1 cellular context compared by ENCODE assay signal in the genomic region with DNA sequence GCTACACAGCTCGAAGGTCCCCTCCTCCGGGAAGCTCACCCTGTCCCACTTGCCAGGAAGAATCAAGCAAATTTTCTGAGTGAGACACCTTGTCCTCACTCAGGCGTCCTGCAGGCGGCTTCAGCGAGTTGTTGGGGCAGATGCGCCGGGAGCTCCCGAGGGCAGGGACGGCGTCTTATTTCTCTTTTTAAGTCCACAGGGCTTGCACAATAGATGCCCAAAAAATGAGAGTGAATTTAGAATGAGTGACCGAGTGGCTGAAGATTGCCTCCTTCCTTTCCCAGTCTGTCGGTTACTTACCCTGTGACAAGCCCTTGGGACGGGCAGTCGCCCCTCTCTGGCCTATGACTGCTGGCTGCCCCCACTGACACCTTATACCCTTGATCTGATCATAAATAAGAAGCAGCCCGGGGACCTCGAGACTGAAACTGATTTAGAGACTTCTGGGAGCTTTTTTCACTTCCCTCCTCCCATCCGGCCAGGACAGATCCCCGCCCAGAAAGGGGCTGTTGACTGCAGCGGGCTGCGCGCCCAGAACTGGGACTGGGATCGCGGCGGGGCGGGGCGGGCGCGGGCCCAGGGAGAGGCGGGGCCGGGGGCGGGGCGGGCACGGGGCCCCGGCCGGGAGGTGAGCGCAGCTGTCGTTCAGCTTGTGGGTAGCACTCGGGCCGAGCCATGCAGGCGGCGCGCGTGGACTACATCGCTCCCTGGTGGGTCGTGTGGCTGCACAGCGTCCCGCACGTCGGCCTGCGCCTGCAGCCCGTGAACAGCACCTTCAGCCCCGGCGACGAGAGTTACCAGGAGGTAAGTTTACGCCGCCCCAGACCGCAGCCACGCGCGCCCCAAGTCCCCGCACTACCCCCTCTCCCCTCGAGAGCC.
A peak's percentile ranks its signal among the peaks of the same experiment; 100 is the strongest.
TF ChIP-seq lines count a peak whose summit lies in the region.

A gene with protein sequence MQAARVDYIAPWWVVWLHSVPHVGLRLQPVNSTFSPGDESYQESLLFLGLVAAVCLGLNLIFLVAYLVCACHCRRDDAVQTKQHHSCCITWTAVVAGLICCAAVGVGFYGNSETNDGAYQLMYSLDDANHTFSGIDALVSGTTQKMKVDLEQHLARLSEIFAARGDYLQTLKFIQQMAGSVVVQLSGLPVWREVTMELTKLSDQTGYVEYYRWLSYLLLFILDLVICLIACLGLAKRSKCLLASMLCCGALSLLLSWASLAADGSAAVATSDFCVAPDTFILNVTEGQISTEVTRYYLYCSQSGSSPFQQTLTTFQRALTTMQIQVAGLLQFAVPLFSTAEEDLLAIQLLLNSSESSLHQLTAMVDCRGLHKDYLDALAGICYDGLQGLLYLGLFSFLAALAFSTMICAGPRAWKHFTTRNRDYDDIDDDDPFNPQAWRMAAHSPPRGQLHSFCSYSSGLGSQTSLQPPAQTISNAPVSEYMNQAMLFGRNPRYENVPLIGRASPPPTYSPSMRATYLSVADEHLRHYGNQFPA (plus strand): TSS at position 659 of the 879 bp plus-strand sequence. CDS start 17 bp downstream, at position 676.

TF ChIP-seq in HEK293, 187 proteins besides CTCF, POLR2A, EP300 and RAD21 (continued from another document and continues in another):
- TF ChIP-seq ZEB2 (tag by site-specific recombination; IDR thresholded peaks at IDR 0.05) (0 out of 2 replicates have a peak, but pooled peaks have one; percentile 49), ZNF768 (tag by site-specific recombination; IDR thresholded peaks at IDR 0.05) (no peak), ZNF626 (tag by site-specific recombination; IDR thresholded peaks at IDR 0.05) (no peak), KLF17 (tag by site-specific recombination; IDR thresholded peaks at IDR 0.05) (no peak), ZNF398 (tag by site-specific recombination; IDR thresholded peaks at IDR 0.05) (no peak), BCL11A (tag by site-specific recombination; IDR thresholded peaks at IDR 0.05; ENCODE audit: low read depth) (peak; percentile 66; the same call in 1 of the 2 replicates), KLF8 (tag by site-specific recombination; IDR thresholded peaks at IDR 0.05) (no peak), ZNF311 (tag by site-specific recombination; IDR thresholded peaks at IDR 0.05; ENCODE audit: borderline replicate concordance) (no peak), ZNF350 (tag by site-specific recombination; IDR thresholded peaks at IDR 0.05) (no peak), KLF7 (tag by site-specific recombination; IDR thresholded peaks at IDR 0.05; ENCODE audit: borderline replicate concordance) (no peak), ZNF48 (tag by site-specific recombination; IDR thresholded peaks at IDR 0.05) (no peak), ZNF362 (tag by site-specific recombination; IDR thresholded peaks at IDR 0.05) (0 out of 2 replicates have a peak, but pooled peaks have one; percentile 22), ZNF112 (tag by site-specific recombination; IDR thresholded peaks at IDR 0.05) (no peak), ZNF169 (tag by site-specific recombination; IDR thresholded peaks at IDR 0.05) (no peak), KLF9 (tag by site-specific recombination; IDR thresholded peaks at IDR 0.05; ENCODE audit: low read depth) (peak; percentile 54), ZNF843 (tag by site-specific recombination; IDR thresholded peaks at IDR 0.05) (no peak), REPIN1 (tag by site-specific recombination; IDR thresholded peaks at IDR 0.05; ENCODE audit: low read depth) (no peak), ZBTB11 (tag by site-specific recombination; conservative IDR thresholded peaks at IDR 0.05; ENCODE audit: low read depth) (no peak), SP7 (tag by site-specific recombination; IDR thresholded peaks at IDR 0.05) (peak; percentile 48; the same call in 1 of the 2 replicates), ZBTB20 (tag by site-specific recombination; IDR thresholded peaks at IDR 0.05) (no peak), ZNF416 (tag by site-specific recombination; IDR thresholded peaks at IDR 0.05) (no peak), SETDB1 (IDR thresholded peaks at IDR 0.05; ENCODE audit: insufficient read length, low read length) (no peak), ZNF121 (tag by site-specific recombination; IDR thresholded peaks at IDR 0.05) (no peak), ZNF174 (tag by site-specific recombination; IDR thresholded peaks at IDR 0.05) (no peak), ZNF184 (tag by site-specific recombination; IDR thresholded peaks at IDR 0.05) (no peak), AEBP2 (tag by site-specific recombination; IDR thresholded peaks at IDR 0.05; ENCODE audit: borderline replicate concordance) (no peak), ZNF274 (IDR thresholded peaks at IDR 0.05; ENCODE audit: low read length) (no peak), ZNF274 (tag by site-specific recombination; IDR thresholded peaks at IDR 0.05; ENCODE audit: borderline replicate concordance) (no peak), IKZF3 (tag by site-specific recombination; IDR thresholded peaks at IDR 0.05) (peak; percentile 85), ZSCAN23 (tag by site-specific recombination; IDR thresholded peaks at IDR 0.05) (no peak), ZXDB (tag by site-specific recombination; IDR thresholded peaks at IDR 0.05) (no peak), ZNF488 (tag by site-specific recombination; IDR thresholded peaks at IDR 0.05) (no peak), ZSCAN30 (tag by site-specific recombination; IDR thresholded peaks at IDR 0.05) (no peak), ZNF621 (tag by site-specific recombination; IDR thresholded peaks at IDR 0.05) (no peak), ZNF701 (tag by site-specific recombination; IDR thresholded peaks at IDR 0.05) (no peak), ZBTB17 (tag by site-specific recombination; IDR thresholded peaks at IDR 0.05) (peak; percentile 60), ZNF629 (tag by site-specific recombination; IDR thresholded peaks at IDR 0.05) (peak; percentile 40), WT1 (tag by site-specific recombination; IDR thresholded peaks at IDR 0.05) (no peak)
- TF ChIP-seq, protein P1, sequence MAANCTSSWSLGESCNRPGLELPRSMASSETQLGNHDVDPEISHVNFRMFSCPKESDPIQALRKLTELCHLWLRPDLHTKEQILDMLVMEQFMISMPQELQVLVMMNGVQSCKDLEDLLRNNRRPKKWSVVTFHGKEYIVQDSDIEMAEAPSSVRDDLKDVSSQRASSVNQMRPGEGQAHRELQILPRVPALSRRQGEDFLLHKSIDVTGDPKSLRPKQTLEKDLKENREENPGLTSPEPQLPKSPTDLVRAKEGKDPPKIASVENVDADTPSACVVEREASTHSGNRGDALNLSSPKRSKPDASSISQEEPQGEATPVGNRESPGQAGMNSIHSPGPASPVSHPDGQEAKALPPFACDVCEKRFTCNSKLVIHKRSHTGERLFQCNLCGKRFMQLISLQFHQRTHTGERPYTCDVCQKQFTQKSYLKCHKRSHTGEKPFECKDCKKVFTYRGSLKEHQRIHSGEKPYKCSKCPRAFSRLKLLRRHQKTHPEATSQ (tag by site-specific recombination; IDR thresholded peaks at IDR 0.05): no peak
- TF ChIP-seq, protein P2, sequence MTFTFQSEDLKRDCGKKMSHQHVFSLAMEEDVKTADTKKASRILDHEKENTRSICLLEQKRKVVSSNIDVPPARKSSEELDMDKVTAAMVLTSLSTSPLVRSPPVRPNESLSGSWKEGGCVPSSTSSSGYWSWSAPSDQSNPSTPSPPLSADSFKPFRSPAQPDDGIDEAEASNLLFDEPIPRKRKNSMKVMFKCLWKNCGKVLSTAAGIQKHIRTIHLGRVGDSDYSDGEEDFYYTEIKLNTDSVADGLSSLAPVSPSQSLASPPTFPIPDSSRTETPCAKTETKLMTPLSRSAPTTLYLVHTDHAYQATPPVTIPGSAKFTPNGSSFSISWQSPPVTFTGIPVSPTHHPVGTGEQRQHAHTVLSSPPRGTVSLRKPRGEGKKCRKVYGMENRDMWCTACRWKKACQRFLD (tag by site-specific recombination; IDR thresholded peaks at IDR 0.05): no peak
- TF ChIP-seq, protein P3, sequence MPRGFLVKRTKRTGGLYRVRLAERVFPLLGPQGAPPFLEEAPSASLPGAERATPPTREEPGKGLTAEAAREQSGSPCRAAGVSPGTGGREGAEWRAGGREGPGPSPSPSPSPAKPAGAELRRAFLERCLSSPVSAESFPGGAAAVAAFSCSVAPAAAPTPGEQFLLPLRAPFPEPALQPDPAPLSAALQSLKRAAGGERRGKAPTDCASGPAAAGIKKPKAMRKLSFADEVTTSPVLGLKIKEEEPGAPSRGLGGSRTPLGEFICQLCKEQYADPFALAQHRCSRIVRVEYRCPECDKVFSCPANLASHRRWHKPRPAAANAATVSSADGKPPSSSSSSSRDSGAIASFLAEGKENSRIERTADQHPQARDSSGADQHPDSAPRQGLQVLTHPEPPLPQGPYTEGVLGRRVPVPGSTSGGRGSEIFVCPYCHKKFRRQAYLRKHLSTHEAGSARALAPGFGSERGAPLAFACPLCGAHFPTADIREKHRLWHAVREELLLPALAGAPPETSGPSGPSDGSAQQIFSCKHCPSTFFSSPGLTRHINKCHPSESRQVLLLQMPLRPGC (tag by site-specific recombination; IDR thresholded peaks at IDR 0.05): no peak
- TF ChIP-seq, protein P4, sequence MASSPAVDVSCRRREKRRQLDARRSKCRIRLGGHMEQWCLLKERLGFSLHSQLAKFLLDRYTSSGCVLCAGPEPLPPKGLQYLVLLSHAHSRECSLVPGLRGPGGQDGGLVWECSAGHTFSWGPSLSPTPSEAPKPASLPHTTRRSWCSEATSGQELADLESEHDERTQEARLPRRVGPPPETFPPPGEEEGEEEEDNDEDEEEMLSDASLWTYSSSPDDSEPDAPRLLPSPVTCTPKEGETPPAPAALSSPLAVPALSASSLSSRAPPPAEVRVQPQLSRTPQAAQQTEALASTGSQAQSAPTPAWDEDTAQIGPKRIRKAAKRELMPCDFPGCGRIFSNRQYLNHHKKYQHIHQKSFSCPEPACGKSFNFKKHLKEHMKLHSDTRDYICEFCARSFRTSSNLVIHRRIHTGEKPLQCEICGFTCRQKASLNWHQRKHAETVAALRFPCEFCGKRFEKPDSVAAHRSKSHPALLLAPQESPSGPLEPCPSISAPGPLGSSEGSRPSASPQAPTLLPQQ (tag by site-specific recombination; IDR thresholded peaks at IDR 0.05): no peak
